ENCODE assay signal across 9 cellular contexts in genomic region chr17:19727466-19728113, GRCh38. TPM values are rescaled to one million over a fixed set of nuclear protein-coding genes. Genes with fewer than 3 reads are reported as not detected.
DNase-seq lines count a peak whose midpoint lies in the region; ATAC-seq, FAIRE-seq and TF ChIP-seq lines count a peak whose summit lies in the region.
"Had no signal": no experiment of that assay in that cellular context is flagged by ENCODE, and none has a peak within 500 bp of the region (broad histone marks: within the 10 kb centered on the region; RNA-seq: fewer than 3 reads in every experiment).

No MANE protein-coding gene starts in this region.

- POLR2A ChIA-PET in CD4-positive, alpha-beta T cell (lab: Charles Lee): interaction anchor here (1.0 kb wide), 1 partner anchor 111 kb away, joined by 3 read pairs; no protein-coding TSS in a partner anchor

- H3K4me1 Mint-ChIP-seq in CD4-positive, alpha-beta T cell (ENCODE audit: low read depth): peaks cover 37% of the 10 kb centered on the region

- CTCF ChIA-PET in CD4-positive, alpha-beta T cell (lab: Charles Lee): interaction anchor here (1.9 kb wide), 1 partner anchor 17 kb away, joined by 6 read pairs; no protein-coding TSS in a partner anchor

- H3K4me3 ChIP-seq in psoas muscle: no peak overlapping the region
- H3K4me3 ChIP-seq: K562 had no signal

- H3K4me1 ChIP-seq in psoas muscle: peaks cover 33% of the 10 kb centered on the region

- ATAC-seq in CD4-positive, alpha-beta T cell (ENCODE audit: poor library complexity): no peak
- peak; percentile 67 to 82 (median 78) for ATAC-seq in psoas muscle
- ATAC-seq: K562 had no signal

- intact Hi-C loops in CD4-positive, alpha-beta T cell (cut with DNase I, micrococcal nuclease): no loop called here
- intact Hi-C loops in psoas muscle (cut with DNase I): no loop called here

- H3K9me3 ChIP-seq in CD4-positive, alpha-beta T cell (ENCODE audit: control insufficient read depth, low read length): no peaks in the 10 kb centered on the region
- H3K9me3 ChIP-seq in psoas muscle: no peaks in the 10 kb centered on the region

- no peaks in the 10 kb centered on the region for H3K9me3 Mint-ChIP-seq in CD4-positive, alpha-beta T cell

- no peaks in the 10 kb centered on the region for H3K36me3 Mint-ChIP-seq in CD4-positive, alpha-beta T cell (ENCODE audit: low read depth)

- TF ChIP-seq CTCF in CD4-positive, alpha-beta T cell (IDR thresholded peaks at IDR 0.05): no peak
- TF ChIP-seq CTCF in psoas muscle (IDR thresholded peaks at IDR 0.05): no peak

- H3K27me3 Mint-ChIP-seq in CD4-positive, alpha-beta T cell: no peaks in the 10 kb centered on the region

- no peak overlapping the region for H3K27ac ChIP-seq in CD4-positive, alpha-beta T cell (ENCODE audit: low read depth, low read length)
- H3K27ac ChIP-seq in psoas muscle: peak overlapping the region; percentile 91

- H3K27me3 ChIP-seq in CD4-positive, alpha-beta T cell (ENCODE audit: control insufficient read depth, insufficient read depth, low read length): no peaks in the 10 kb centered on the region
- H3K27me3 ChIP-seq in psoas muscle (ENCODE audit: insufficient read depth in 3 of 3, low read length in 2 of 3): no peaks in the 10 kb centered on the region

- DNase-seq in CD4-positive, alpha-beta T cell: no peak
- DNase-seq in SK-MEL-5 (ENCODE audit: low read depth, low spot score): peak; percentile 78
- DNase-seq in frontal cortex (ENCODE audit: low spot score in 2 of 2): peak; percentile 62 to 80
- DNase-seq in psoas muscle: peak; percentile 68 to 79
- no peak for DNase-seq in activated naive CD4-positive, alpha-beta T cell (lab: John Stamatoyannopoulos, UW)
- no peak for DNase-seq in stimulated activated CD4-positive, alpha-beta T cell treated with anti-CD3 and anti-CD28 coated beads, Interleukin-2, amount 100 ng/mL, for 24 hours
- DNase-seq in retina: no peak
- DNase-seq in stimulated activated CD8-positive, alpha-beta memory T cell treated with anti-CD3 and anti-CD28 coated beads, Interleukin-4, amount 100 ng/mL, for 48 hours: no peak

- no peak overlapping the region for H3K4me3 Mint-ChIP-seq in CD4-positive, alpha-beta T cell

- FAIRE-seq in frontal cortex (lab: Jason Lieb, UNC): peak; percentile 49
- FAIRE-seq: K562 had no signal

- in situ Hi-C loops in SK-MEL-5 (cut with HindIII; ENCODE audit: low pct_unique_long_range_greater_than_20kb, low sequenced_read_pairs): no loop called here

- WGBS in psoas muscle, 3 donors: 10 to 16% (median 12%) methylated on average over 4 of the region's 4 CpGs

- peak overlapping the region; percentile 3 for H3K27ac Mint-ChIP-seq in CD4-positive, alpha-beta T cell

- H3K36me3 ChIP-seq in psoas muscle (ENCODE audit: insufficient read depth in 1 of 2, low read depth in 1 of 2): no peaks in the 10 kb centered on the region

RNA-seq across cellular contexts. Expression of gene SLC47A2, which starts 11.2 kb away (rescaled TPM):
- total RNA-seq in CD4-positive, alpha-beta T cell: not detected
- not detected in 2 replicates for total RNA-seq in SK-MEL-5 (2014; rRNA removed; shearing (Covaris generic))
- not detected in 2 replicates for polyA plus RNA-seq in SK-MEL-5 (2015; cell fraction: cytosol; rRNA removed)
- not detected in 2 replicates for polyA plus RNA-seq in SK-MEL-5 (2015; cell fraction: nucleus; rRNA removed)
- total RNA-seq in frontal cortex: under 0.01 TPM
- 1 to 10 TPM in 1 of 4 donors, not detected in 3; 1.1 TPM for total RNA-seq in psoas muscle
- under 1 TPM; 0.01 to 0.08 (median 0.03) TPM for polyA plus RNA-seq in psoas muscle
- total RNA-seq: K562 had no signal
- polyA plus RNA-seq: K562 had no signal

RNA-seq across cellular contexts. Expression of gene ALDH3A1, which starts 20.5 kb away (rescaled TPM):
- total RNA-seq in CD4-positive, alpha-beta T cell: not detected
- 0.63 TPM in 1 of 2 replicates, not detected in the other for total RNA-seq in SK-MEL-5 (2014; rRNA removed; shearing (Covaris generic))
- polyA plus RNA-seq in SK-MEL-5 (2015; cell fraction: cytosol; rRNA removed): 0.37 and 0.40 TPM in 2 replicates
- 0.31 TPM in 1 of 2 replicates, not detected in the other for polyA plus RNA-seq in SK-MEL-5 (2015; cell fraction: nucleus; rRNA removed)
- total RNA-seq in frontal cortex (0.41 TPM), psoas muscle (1 to 10 TPM in 1 of 4 donors, under 1 TPM in 2, not detected in 1; 0.17 to 6.5 (median 0.24) TPM)
- polyA plus RNA-seq in psoas muscle: under 1 TPM; 0.05 to 0.20 (median 0.12) TPM
- total RNA-seq: K562 had no signal
- polyA plus RNA-seq: K562 had no signal

Comparison
In these comparisons a context has a peak if more than half of its experiments do, and no peak if none do; other contexts are left out.
1. DNase-seq: peak in SK-MEL-5 (single experiment), frontal cortex (2 of 2) and psoas muscle (2 of 2); none in CD4-positive, alpha-beta T cell (0 of 10), activated naive CD4-positive, alpha-beta T cell (0 of 4), stimulated activated CD4-positive, alpha-beta T cell treated with anti-CD3 and anti-CD28 coated beads, Interleukin-2, amount 100 ng/mL, for 24 hours (0 of 2), retina (single experiment) and stimulated activated CD8-positive, alpha-beta memory T cell treated with anti-CD3 and anti-CD28 coated beads, Interleukin-4, amount 100 ng/mL, for 48 hours (single experiment).